Comparison of ENCODE assay signal across 1 cellular context in genomic region chr14:64594438-64594837, GRCh38.
TF ChIP-seq lines count a peak whose summit lies in the region.

No MANE protein-coding gene starts in this region.

TF ChIP-seq in HepG2, 621 proteins besides CTCF, POLR2A, EP300 and RAD21:
- TF ChIP-seq XBP1 (CRISPR knock-in tag; IDR thresholded peaks at IDR 0.05), result no peak
- TF ChIP-seq SOX13 (IDR thresholded peaks at IDR 0.05), result no peak
- peak in 1 of 2 experiments; percentile 36; a peak in 1 of 4 replicates for TF ChIP-seq SOX13 (CRISPR knock-in tag; conservative IDR thresholded peaks at IDR 0.05 in 1 of 2, IDR thresholded peaks at IDR 0.05 in 1 of 2)
- TF ChIP-seq RNF2 (conservative IDR thresholded peaks at IDR 0.05; ENCODE audit: low read depth), result no peak
- no peak for TF ChIP-seq SOX6 (IDR thresholded peaks at IDR 0.05)
- TF ChIP-seq SOX6 (CRISPR knock-in tag; IDR thresholded peaks at IDR 0.05), result peak; percentile 18; the same call in 1 of the 2 replicates
- no peak for TF ChIP-seq HMGA1 (CRISPR knock-in tag; conservative IDR thresholded peaks at IDR 0.05)
- 0 out of 2 replicates have a peak, but pooled peaks have one; percentile 4 for TF ChIP-seq HNF4A (CRISPR knock-in tag; IDR thresholded peaks at IDR 0.05)
